7 cellular contexts compared by ENCODE assay signal in genomic region chr20:34709836-34710567, GRCh38. TPM values are rescaled to one million over a fixed set of nuclear protein-coding genes. Genes with fewer than 3 reads are reported as not detected.
DNase-seq lines count a peak whose midpoint lies in the region; ATAC-seq and TF ChIP-seq lines count a peak whose summit lies in the region.

No MANE protein-coding gene starts in this region.

- H3K9ac ChIP-seq in ES-I3 (ENCODE audit: low read depth, low read length) (peak overlapping the region; percentile 78), HUES48 (ENCODE audit: low read depth, low read length) (no peak overlapping the region)

- H3K4me3 ChIP-seq in HUES48 (ENCODE audit: low read depth, low read length) = peak overlapping the region; percentile 85
- peak overlapping the region; percentile 73 for H3K4me3 ChIP-seq in choroid plexus epithelial cell (ENCODE audit: low read depth, low read length)

- no peaks in the 10 kb centered on the region for H3K9me3 ChIP-seq in ES-I3 (ENCODE audit: control insufficient read depth, insufficient read depth, low read length)
- no peaks in the 10 kb centered on the region for H3K9me3 ChIP-seq in HUES48 (ENCODE audit: control insufficient read depth, insufficient read depth, low read length)

- H3K4me1 ChIP-seq in ES-I3 (ENCODE audit: insufficient read depth, low read length) (peaks cover 4% of the 10 kb centered on the region; the same call in 1 of the 2 replicates), HUES48 (ENCODE audit: control insufficient read depth, insufficient read depth, low read length) (peaks cover 7% of the 10 kb centered on the region)

- no peaks in the 10 kb centered on the region for H3K36me3 ChIP-seq in ES-I3 (ENCODE audit: insufficient read depth, low read length)
- no peaks in the 10 kb centered on the region for H3K36me3 ChIP-seq in HUES48 (ENCODE audit: control insufficient read depth, insufficient read depth, low read length)

- peak; percentile 32 for ATAC-seq in GM21360 (IDR thresholded peaks at IDR 0.05; ENCODE audit: unreplicated experiment)
- ATAC-seq in left lobe of liver = peak; percentile 77

- DNase-seq in choroid plexus epithelial cell (ENCODE audit: low read depth) (peak; percentile 60), left lobe of liver (ENCODE audit: low spot score) (peak; percentile 84)
- peak; percentile 31 to 37 for DNase-seq in stimulated activated CD8-positive, alpha-beta memory T cell treated with anti-CD3 and anti-CD28 coated beads, Interleukin-15, amount 100 ng/mL, for 4 hours (ENCODE audit: low read depth in 2 of 2)

- TF ChIP-seq CTCF in choroid plexus epithelial cell (conservative IDR thresholded peaks at IDR 0.05; ENCODE audit: low read depth, low read length) = no peak

- 0 out of 2 replicates have a peak, but pooled peaks have one; percentile 2 for TF ChIP-seq POLR2A in Raji (IDR thresholded peaks at IDR 0.05; ENCODE audit: insufficient read depth, low read depth, low read length)

- peaks cover 23% of the 10 kb centered on the region for H3K27me3 ChIP-seq in HUES48 (ENCODE audit: control insufficient read depth, insufficient read depth, low read length)

- no peak overlapping the region for H3K27ac ChIP-seq in HUES48 (ENCODE audit: low read depth, low read length)

RNA-seq across cellular contexts. Expression of gene TP53INP2, which starts 5.9 kb away (rescaled TPM):
- total RNA-seq in left lobe of liver = 14.4 TPM

RNA-seq across cellular contexts. Expression of gene PIGU, which starts 33.1 kb away (rescaled TPM):
- total RNA-seq in left lobe of liver = 3.8 TPM

Comparison
In these comparisons a context has a peak if more than half of its experiments do, and no peak if none do; other contexts are left out.
1. DNase-seq: peak in every context shown above with its lines; median percentile 84 in left lobe of liver; 60 in choroid plexus epithelial cell; 34 in stimulated activated CD8-positive, alpha-beta memory T cell treated with anti-CD3 and anti-CD28 coated beads, Interleukin-15, amount 100 ng/mL, for 4 hours.